ENCODE assay signal across 1 cellular context in the genomic region with DNA sequence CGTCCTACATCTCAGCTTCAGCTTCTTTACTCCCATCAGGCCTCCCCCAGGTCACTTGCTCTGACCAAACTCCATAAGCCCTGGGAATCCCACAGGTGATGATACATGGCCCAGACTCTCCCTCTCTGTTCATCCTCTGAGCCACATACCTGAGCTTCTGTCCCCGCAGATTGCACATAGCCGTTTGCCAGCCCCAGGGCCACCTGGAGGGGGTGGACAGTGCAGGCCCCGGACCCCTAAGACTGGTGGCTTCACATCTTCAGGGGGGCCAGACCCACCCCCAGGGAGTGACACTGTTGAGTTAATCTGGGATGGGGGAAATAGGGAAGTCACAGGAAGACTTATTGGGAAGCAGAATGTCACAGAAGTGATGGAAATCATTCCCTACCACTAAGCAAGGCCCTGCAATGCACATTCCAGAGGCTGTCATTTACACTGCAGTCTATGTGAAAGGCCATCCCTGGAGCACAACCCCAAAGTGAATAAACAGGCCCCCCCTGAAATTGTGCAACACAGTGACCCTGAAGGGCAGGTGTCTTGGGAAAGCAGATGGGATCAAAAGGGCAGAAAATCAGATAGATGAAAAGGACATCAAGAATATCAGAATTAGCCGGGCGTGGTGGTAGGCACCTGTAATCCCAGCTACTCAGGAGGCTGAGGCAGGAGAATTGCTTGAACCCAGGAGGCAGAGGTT.
A peak's percentile ranks its signal among the peaks of the same experiment; 100 is the strongest.
TF ChIP-seq lines count a peak whose summit lies in the region.

No MANE protein-coding gene starts in this region.

TF ChIP-seq in HepG2, 621 proteins besides CTCF, POLR2A, EP300 and RAD21 (continued from another document and continues in another):
- TF ChIP-seq, protein P1, sequence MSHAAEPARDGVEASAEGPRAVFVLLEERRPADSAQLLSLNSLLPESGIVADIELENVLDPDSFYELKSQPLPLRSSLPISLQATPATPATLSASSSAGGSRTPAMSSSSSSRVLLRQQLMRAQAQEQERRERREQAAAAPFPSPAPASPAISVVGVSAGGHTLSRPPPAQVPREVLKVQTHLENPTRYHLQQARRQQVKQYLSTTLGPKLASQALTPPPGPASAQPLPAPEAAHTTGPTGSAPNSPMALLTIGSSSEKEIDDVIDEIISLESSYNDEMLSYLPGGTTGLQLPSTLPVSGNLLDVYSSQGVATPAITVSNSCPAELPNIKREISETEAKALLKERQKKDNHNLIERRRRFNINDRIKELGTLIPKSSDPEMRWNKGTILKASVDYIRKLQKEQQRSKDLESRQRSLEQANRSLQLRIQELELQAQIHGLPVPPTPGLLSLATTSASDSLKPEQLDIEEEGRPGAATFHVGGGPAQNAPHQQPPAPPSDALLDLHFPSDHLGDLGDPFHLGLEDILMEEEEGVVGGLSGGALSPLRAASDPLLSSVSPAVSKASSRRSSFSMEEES (CRISPR knock-in tag; IDR thresholded peaks at IDR 0.05), result peak; percentile 88
- TF ChIP-seq ZNF619 (CRISPR knock-in tag; IDR thresholded peaks at IDR 0.05) (no peak), ZMYM2 (CRISPR knock-in tag; IDR thresholded peaks at IDR 0.05) (0 out of 2 replicates have a peak, but pooled peaks have one; percentile 35), ZNF138 (CRISPR knock-in tag; IDR thresholded peaks at IDR 0.05; ENCODE audit: low read depth) (no peak), GFI1 (CRISPR knock-in tag; IDR thresholded peaks at IDR 0.05; ENCODE audit: borderline replicate concordance) (peak; percentile 98), MED13 (CRISPR knock-in tag; IDR thresholded peaks at IDR 0.05) (no peak), JDP2 (CRISPR knock-in tag; IDR thresholded peaks at IDR 0.05; ENCODE audit: borderline replicate concordance) (no peak), ZNF101 (CRISPR knock-in tag; IDR thresholded peaks at IDR 0.05; ENCODE audit: borderline replicate concordance, low read depth) (no peak), YEATS2 (CRISPR knock-in tag; IDR thresholded peaks at IDR 0.05; ENCODE audit: borderline replicate concordance) (peak; percentile 79; the same call in 1 of the 2 replicates), NBN (conservative IDR thresholded peaks at IDR 0.05) (no peak), JARID2 (CRISPR knock-in tag; IDR thresholded peaks at IDR 0.05; ENCODE audit: insufficient replicate concordance) (no peak), ZNF207 (IDR thresholded peaks at IDR 0.05; ENCODE audit: borderline replicate concordance) (no peak), ZNF160 (CRISPR knock-in tag; IDR thresholded peaks at IDR 0.05) (peak; percentile 50; the same call in 1 of the 2 replicates), MLLT10 (CRISPR knock-in tag; IDR thresholded peaks at IDR 0.05) (no peak), HIVEP1 (CRISPR knock-in tag; IDR thresholded peaks at IDR 0.05) (peak; percentile 80; the same call in 1 of the 2 replicates), KDM2A (CRISPR knock-in tag; IDR thresholded peaks at IDR 0.05; ENCODE audit: borderline replicate concordance, low read depth) (no peak), ISX (CRISPR knock-in tag; conservative IDR thresholded peaks at IDR 0.05) (no peak), ZNF460 (CRISPR knock-in tag; IDR thresholded peaks at IDR 0.05; ENCODE audit: borderline replicate concordance) (peak; percentile 79), ESRRA (CRISPR knock-in tag; IDR thresholded peaks at IDR 0.05; ENCODE audit: low read depth) (peak; percentile 93), ZMAT3 (CRISPR knock-in tag; conservative IDR thresholded peaks at IDR 0.05) (no peak), HNRNPUL1 (IDR thresholded peaks at IDR 0.05; ENCODE audit: low read depth, low read length) (no peak), NR2F2 (IDR thresholded peaks at IDR 0.05; ENCODE audit: borderline replicate concordance, low read depth) (no peak), SMAD1 (CRISPR knock-in tag; IDR thresholded peaks at IDR 0.05; ENCODE audit: borderline replicate concordance, low read depth) (peak; percentile 43; the same call in 1 of the 2 replicates), SMAD3 (CRISPR knock-in tag; IDR thresholded peaks at IDR 0.05) (peak; percentile 98), NR2F1 (CRISPR knock-in tag; IDR thresholded peaks at IDR 0.05) (peak; percentile 99 to 100), ZNF660 (CRISPR knock-in tag; IDR thresholded peaks at IDR 0.05; ENCODE audit: borderline replicate concordance, low read depth) (no peak), CC2D1A (CRISPR knock-in tag; IDR thresholded peaks at IDR 0.05) (0 out of 2 replicates have a peak, but pooled peaks have one; percentile 54), MBD4 (IDR thresholded peaks at IDR 0.05; ENCODE audit: borderline replicate concordance, low read length) (no peak), SP2 (CRISPR knock-in tag; IDR thresholded peaks at IDR 0.05) (no peak), ZKSCAN5 (CRISPR knock-in tag; IDR thresholded peaks at IDR 0.05) (no peak), FLYWCH1 (CRISPR knock-in tag; IDR thresholded peaks at IDR 0.05) (no peak), ZEB1 (IDR thresholded peaks at IDR 0.05; ENCODE audit: insufficient replicate concordance, low read depth) (no peak)
- TF ChIP-seq, protein P2, sequence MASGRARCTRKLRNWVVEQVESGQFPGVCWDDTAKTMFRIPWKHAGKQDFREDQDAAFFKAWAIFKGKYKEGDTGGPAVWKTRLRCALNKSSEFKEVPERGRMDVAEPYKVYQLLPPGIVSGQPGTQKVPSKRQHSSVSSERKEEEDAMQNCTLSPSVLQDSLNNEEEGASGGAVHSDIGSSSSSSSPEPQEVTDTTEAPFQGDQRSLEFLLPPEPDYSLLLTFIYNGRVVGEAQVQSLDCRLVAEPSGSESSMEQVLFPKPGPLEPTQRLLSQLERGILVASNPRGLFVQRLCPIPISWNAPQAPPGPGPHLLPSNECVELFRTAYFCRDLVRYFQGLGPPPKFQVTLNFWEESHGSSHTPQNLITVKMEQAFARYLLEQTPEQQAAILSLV (CRISPR knock-in tag; IDR thresholded peaks at IDR 0.05; ENCODE audit: borderline replicate concordance), result no peak
- TF ChIP-seq, protein P3, sequence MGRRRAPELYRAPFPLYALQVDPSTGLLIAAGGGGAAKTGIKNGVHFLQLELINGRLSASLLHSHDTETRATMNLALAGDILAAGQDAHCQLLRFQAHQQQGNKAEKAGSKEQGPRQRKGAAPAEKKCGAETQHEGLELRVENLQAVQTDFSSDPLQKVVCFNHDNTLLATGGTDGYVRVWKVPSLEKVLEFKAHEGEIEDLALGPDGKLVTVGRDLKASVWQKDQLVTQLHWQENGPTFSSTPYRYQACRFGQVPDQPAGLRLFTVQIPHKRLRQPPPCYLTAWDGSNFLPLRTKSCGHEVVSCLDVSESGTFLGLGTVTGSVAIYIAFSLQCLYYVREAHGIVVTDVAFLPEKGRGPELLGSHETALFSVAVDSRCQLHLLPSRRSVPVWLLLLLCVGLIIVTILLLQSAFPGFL (CRISPR knock-in tag; IDR thresholded peaks at IDR 0.05), result no peak
- TF ChIP-seq, protein P4, sequence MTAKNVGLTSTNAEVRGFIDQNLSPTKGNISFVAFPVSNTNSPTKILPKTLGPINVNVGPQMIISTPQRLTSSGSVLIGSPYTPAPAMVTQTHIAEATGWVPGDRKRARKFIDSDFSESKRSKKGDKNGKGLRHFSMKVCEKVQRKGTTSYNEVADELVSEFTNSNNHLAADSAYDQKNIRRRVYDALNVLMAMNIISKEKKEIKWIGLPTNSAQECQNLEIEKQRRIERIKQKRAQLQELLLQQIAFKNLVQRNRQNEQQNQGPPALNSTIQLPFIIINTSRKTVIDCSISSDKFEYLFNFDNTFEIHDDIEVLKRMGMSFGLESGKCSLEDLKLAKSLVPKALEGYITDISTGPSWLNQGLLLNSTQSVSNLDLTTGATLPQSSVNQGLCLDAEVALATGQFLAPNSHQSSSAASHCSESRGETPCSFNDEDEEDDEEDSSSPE (CRISPR knock-in tag; IDR thresholded peaks at IDR 0.05), result 0 out of 2 replicates have a peak, but pooled peaks have one; percentile 31
- TF ChIP-seq, protein P5, sequence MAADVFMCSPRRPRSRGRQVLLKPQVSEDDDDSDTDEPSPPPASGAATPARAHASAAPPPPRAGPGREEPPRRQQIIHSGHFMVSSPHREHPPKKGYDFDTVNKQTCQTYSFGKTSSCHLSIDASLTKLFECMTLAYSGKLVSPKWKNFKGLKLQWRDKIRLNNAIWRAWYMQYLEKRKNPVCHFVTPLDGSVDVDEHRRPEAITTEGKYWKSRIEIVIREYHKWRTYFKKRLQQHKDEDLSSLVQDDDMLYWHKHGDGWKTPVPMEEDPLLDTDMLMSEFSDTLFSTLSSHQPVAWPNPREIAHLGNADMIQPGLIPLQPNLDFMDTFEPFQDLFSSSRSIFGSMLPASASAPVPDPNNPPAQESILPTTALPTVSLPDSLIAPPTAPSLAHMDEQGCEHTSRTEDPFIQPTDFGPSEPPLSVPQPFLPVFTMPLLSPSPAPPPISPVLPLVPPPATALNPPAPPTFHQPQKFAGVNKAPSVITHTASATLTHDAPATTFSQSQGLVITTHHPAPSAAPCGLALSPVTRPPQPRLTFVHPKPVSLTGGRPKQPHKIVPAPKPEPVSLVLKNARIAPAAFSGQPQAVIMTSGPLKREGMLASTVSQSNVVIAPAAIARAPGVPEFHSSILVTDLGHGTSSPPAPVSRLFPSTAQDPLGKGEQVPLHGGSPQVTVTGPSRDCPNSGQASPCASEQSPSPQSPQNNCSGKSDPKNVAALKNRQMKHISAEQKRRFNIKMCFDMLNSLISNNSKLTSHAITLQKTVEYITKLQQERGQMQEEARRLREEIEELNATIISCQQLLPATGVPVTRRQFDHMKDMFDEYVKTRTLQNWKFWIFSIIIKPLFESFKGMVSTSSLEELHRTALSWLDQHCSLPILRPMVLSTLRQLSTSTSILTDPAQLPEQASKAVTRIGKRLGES (CRISPR knock-in tag; IDR thresholded peaks at IDR 0.05; ENCODE audit: borderline replicate concordance), result no peak
- TF ChIP-seq, protein P6, sequence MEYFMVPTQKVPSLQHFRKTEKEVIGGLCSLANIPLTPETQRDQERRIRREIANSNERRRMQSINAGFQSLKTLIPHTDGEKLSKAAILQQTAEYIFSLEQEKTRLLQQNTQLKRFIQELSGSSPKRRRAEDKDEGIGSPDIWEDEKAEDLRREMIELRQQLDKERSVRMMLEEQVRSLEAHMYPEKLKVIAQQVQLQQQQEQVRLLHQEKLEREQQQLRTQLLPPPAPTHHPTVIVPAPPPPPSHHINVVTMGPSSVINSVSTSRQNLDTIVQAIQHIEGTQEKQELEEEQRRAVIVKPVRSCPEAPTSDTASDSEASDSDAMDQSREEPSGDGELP (IDR thresholded peaks at IDR 0.05; ENCODE audit: borderline replicate concordance, low read depth), result peak; percentile 85; the same call in 1 of the 2 replicates
- TF ChIP-seq, protein P7, sequence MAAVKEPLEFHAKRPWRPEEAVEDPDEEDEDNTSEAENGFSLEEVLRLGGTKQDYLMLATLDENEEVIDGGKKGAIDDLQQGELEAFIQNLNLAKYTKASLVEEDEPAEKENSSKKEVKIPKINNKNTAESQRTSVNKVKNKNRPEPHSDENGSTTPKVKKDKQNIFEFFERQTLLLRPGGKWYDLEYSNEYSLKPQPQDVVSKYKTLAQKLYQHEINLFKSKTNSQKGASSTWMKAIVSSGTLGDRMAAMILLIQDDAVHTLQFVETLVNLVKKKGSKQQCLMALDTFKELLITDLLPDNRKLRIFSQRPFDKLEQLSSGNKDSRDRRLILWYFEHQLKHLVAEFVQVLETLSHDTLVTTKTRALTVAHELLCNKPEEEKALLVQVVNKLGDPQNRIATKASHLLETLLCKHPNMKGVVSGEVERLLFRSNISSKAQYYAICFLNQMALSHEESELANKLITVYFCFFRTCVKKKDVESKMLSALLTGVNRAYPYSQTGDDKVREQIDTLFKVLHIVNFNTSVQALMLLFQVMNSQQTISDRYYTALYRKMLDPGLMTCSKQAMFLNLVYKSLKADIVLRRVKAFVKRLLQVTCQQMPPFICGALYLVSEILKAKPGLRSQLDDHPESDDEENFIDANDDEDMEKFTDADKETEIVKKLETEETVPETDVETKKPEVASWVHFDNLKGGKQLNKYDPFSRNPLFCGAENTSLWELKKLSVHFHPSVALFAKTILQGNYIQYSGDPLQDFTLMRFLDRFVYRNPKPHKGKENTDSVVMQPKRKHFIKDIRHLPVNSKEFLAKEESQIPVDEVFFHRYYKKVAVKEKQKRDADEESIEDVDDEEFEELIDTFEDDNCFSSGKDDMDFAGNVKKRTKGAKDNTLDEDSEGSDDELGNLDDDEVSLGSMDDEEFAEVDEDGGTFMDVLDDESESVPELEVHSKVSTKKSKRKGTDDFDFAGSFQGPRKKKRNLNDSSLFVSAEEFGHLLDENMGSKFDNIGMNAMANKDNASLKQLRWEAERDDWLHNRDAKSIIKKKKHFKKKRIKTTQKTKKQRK (IDR thresholded peaks at IDR 0.05; ENCODE audit: low read length), result no peak
- TF ChIP-seq, protein P8, sequence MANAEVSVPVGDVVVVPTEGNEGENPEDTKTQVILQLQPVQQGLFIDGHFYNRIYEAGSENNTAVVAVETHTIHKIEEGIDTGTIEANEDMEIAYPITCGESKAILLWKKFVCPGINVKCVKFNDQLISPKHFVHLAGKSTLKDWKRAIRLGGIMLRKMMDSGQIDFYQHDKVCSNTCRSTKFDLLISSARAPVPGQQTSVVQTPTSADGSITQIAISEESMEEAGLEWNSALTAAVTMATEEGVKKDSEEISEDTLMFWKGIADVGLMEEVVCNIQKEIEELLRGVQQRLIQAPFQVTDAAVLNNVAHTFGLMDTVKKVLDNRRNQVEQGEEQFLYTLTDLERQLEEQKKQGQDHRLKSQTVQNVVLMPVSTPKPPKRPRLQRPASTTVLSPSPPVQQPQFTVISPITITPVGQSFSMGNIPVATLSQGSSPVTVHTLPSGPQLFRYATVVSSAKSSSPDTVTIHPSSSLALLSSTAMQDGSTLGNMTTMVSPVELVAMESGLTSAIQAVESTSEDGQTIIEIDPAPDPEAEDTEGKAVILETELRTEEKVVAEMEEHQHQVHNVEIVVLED (CRISPR knock-in tag; IDR thresholded peaks at IDR 0.05; ENCODE audit: borderline replicate concordance), result peak; percentile 43; the same call in 1 of the 2 replicates
- TF ChIP-seq, protein P9, sequence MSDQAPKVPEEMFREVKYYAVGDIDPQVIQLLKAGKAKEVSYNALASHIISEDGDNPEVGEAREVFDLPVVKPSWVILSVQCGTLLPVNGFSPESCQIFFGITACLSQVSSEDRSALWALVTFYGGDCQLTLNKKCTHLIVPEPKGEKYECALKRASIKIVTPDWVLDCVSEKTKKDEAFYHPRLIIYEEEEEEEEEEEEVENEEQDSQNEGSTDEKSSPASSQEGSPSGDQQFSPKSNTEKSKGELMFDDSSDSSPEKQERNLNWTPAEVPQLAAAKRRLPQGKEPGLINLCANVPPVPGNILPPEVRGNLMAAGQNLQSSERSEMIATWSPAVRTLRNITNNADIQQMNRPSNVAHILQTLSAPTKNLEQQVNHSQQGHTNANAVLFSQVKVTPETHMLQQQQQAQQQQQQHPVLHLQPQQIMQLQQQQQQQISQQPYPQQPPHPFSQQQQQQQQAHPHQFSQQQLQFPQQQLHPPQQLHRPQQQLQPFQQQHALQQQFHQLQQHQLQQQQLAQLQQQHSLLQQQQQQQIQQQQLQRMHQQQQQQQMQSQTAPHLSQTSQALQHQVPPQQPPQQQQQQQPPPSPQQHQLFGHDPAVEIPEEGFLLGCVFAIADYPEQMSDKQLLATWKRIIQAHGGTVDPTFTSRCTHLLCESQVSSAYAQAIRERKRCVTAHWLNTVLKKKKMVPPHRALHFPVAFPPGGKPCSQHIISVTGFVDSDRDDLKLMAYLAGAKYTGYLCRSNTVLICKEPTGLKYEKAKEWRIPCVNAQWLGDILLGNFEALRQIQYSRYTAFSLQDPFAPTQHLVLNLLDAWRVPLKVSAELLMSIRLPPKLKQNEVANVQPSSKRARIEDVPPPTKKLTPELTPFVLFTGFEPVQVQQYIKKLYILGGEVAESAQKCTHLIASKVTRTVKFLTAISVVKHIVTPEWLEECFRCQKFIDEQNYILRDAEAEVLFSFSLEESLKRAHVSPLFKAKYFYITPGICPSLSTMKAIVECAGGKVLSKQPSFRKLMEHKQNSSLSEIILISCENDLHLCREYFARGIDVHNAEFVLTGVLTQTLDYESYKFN (CRISPR knock-in tag; conservative IDR thresholded peaks at IDR 0.05), result peak; percentile 97
